11 cellular contexts compared by ENCODE assay signal in genomic region chr10:71999360-72000072, GRCh38. TPM values are rescaled to one million over a fixed set of nuclear protein-coding genes. Genes with fewer than 3 reads are reported as not detected.
DNase-seq lines count a peak whose midpoint lies in the region; ATAC-seq and TF ChIP-seq lines count a peak whose summit lies in the region.
"Had no signal": no experiment of that assay in that cellular context is flagged by ENCODE, and none has a peak within 500 bp of the region (broad histone marks: within the 10 kb centered on the region; RNA-seq: fewer than 3 reads in every experiment).

No MANE protein-coding gene starts in this region.

- H3K4me1 Mint-ChIP-seq in activated T-cell treated with anti-CD3 and anti-CD28 coated beads, Interleukin-2, amount 50 U/mL, for 4 hours (ENCODE audit: low read depth): peaks cover 3% of the 10 kb centered on the region

- DNase-seq in NCI-H1092 treated with DMSO at 0.1 percent for 48 hours (lab: John Stamatoyannopoulos, UW) (peak; percentile 38), NCI-H1092 (lab: John Stamatoyannopoulos, UW) (no peak), esophagus squamous epithelium (lab: John Stamatoyannopoulos, UW) (no peak), myocyte (ENCODE audit: low read depth) (peak; percentile 98), middle frontal gyrus (ENCODE audit: extremely low spot score, low spot score) (no peak)
- no peak for DNase-seq in activated T-cell treated with anti-CD3 and anti-CD28 coated beads, Interleukin-2, amount 50 U/mL, for 4 hours
- DNase-seq: activated T-cell treated with anti-CD3 and anti-CD28 coated beads, Interleukin-2, amount 50 U/mL, for 1 hour had no signal

- 23 to 32% methylated on average over 13 to 19 of the region's 21 CpGs for WGBS in esophagus squamous epithelium, 2 donors

- peak overlapping the region; percentile 75 to 90 (median 85) for H3K27ac ChIP-seq in esophagus squamous epithelium
- H3K27ac ChIP-seq: 22Rv1, HL-60 had no signal

- H3K4me3 ChIP-seq in esophagus squamous epithelium: no peak overlapping the region

- no peak overlapping the region for H3K4me3 Mint-ChIP-seq in activated T-cell treated with anti-CD3 and anti-CD28 coated beads, Interleukin-2, amount 50 U/mL, for 4 hours

- H3K4me1 ChIP-seq in esophagus squamous epithelium: peaks cover 40 to 75% (median 54%) of the 10 kb centered on the region in 3 donors

- H3K27me3 ChIP-seq in esophagus squamous epithelium: no peaks in the 10 kb centered on the region

- no peaks in the 10 kb centered on the region for H3K36me3 Mint-ChIP-seq in activated T-cell treated with anti-CD3 and anti-CD28 coated beads, Interleukin-2, amount 50 U/mL, for 4 hours (ENCODE audit: insufficient read depth)

- intact Hi-C loops in esophagus squamous epithelium (cut with DNase I): no loop called here

- no peak for TF ChIP-seq POLR2A in esophagus squamous epithelium (IDR thresholded peaks at IDR 0.05)

- peaks cover 4% of the 10 kb centered on the region for H3K27me3 Mint-ChIP-seq in activated T-cell treated with anti-CD3 and anti-CD28 coated beads, Interleukin-2, amount 50 U/mL, for 4 hours (ENCODE audit: low read depth)

- H3K9me3 Mint-ChIP-seq in activated T-cell treated with anti-CD3 and anti-CD28 coated beads, Interleukin-2, amount 50 U/mL, for 4 hours: no peaks in the 10 kb centered on the region

- TF ChIP-seq CTCF in esophagus squamous epithelium (IDR thresholded peaks at IDR 0.05): no peak

- H3K36me3 ChIP-seq in esophagus squamous epithelium: no peaks in the 10 kb centered on the region

- no peak for ATAC-seq in GM21717 (IDR thresholded peaks at IDR 0.05; ENCODE audit: unreplicated experiment)
- ATAC-seq in GM19324 (IDR thresholded peaks at IDR 0.05; ENCODE audit: low FRiP score, unreplicated experiment): no peak
- no peak for ATAC-seq in activated T-cell treated with anti-CD3 and anti-CD28 coated beads, Interleukin-2, amount 50 U/mL, for 4 hours

- H3K9me3 ChIP-seq in esophagus squamous epithelium: no peaks in the 10 kb centered on the region

RNA-seq across cellular contexts. Expression of gene CHST3, which starts 35.3 kb away (rescaled TPM):
- total RNA-seq in esophagus squamous epithelium (10 to 100 TPM in 1 of 4 donors, 1 to 10 TPM in 3; 5.3 to 15.4 (median 9.6) TPM), myocyte (49.3 and 57.5 TPM in 2 replicates)
- 81.8 TPM for polyA plus RNA-seq in myocyte (2012)
- total RNA-seq in activated T-cell treated with anti-CD3 and anti-CD28 coated beads, Interleukin-2, amount 50 U/mL, for 4 hours: 1 to 10 TPM in 2 of 3 donors, under 1 TPM in 1; 0.90 to 2.0 (median 1.1) TPM

Comparison
In these comparisons a context has a peak if more than half of its experiments do, and no peak if none do; other contexts are left out.
1. DNase-seq: peak in NCI-H1092 treated with DMSO at 0.1 percent for 48 hours (single experiment) and myocyte (single experiment); none in NCI-H1092 (single experiment), esophagus squamous epithelium (single experiment), middle frontal gyrus (single experiment) and activated T-cell treated with anti-CD3 and anti-CD28 coated beads, Interleukin-2, amount 50 U/mL, for 4 hours (single experiment).